ENCODE assay signal across 8 cellular contexts in the genomic region with DNA sequence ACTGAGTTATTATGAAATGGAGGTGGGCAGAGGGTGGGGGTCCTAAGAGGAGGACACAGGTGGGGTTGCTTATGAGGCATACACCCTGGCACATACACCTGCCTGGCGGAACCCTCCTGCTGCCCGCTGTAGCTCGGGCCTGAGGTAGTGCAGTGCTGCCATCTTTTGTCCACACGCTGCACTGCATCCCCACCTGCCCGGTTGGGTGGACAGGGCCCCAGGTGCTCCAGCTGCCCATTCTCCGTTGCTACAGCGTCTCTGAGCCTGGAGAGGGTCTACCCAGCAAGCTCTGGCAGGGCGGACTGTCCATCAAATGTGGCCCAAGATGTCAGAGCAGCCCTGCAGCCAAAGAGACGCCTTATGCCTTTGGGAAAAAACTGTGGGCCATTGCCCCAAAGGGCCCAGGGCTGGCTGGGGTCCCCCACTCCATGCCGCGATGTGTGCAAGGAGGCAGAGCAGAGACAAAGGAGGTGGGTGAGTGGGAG.
DNase-seq lines count a peak whose midpoint lies in the region; ATAC-seq and TF ChIP-seq lines count a peak whose summit lies in the region.

No MANE protein-coding gene starts in this region.

- H3K36me3 ChIP-seq in adrenal gland (replicated peaks in 1 of 2) (no peaks in the 10 kb centered on the region), transverse colon (no peaks in the 10 kb centered on the region)

- DNase-seq in AG09319 (ENCODE audit: extremely low read depth, low read depth) = no peak
- peak; percentile 34 for DNase-seq in NCI-H2171 (lab: John Stamatoyannopoulos, UW)
- peak; percentile 27 to 75 (median 47) for DNase-seq in adrenal gland
- DNase-seq in iris pigment epithelial cell (ENCODE audit: low read depth) = peak; percentile 7
- DNase-seq in transverse colon = peak; percentile 41
- DNase-seq in putamen (ENCODE audit: low spot score) = no peak

- no peak for TF ChIP-seq POLR2A in adrenal gland (IDR thresholded peaks at IDR 0.05)
- TF ChIP-seq POLR2A in transverse colon (IDR thresholded peaks at IDR 0.05) = no peak

- H3K9me3 ChIP-seq in adrenal gland (replicated peaks in 1 of 3) = no peaks in the 10 kb centered on the region
- no peaks in the 10 kb centered on the region for H3K9me3 ChIP-seq in transverse colon

- ATAC-seq in GM18498 (IDR thresholded peaks at IDR 0.05; ENCODE audit: unreplicated experiment) = peak; percentile 60
- ATAC-seq in GM18870 (IDR thresholded peaks at IDR 0.05; ENCODE audit: unreplicated experiment) = no peak

- 25 to 57% (median 30%) methylated on average over 2 to 11 of the region's 11 CpGs for WGBS in adrenal gland, 4 donors
- WGBS in transverse colon (ENCODE audit: low coverage in 1 of 2), 2 donors = 28 to 30% methylated on average over 3 to 11 of the region's 11 CpGs

- TF ChIP-seq EP300 in transverse colon (IDR thresholded peaks at IDR 0.05; ENCODE audit: low read depth) = no peak

- no peak overlapping the region for H3K4me3 ChIP-seq in adrenal gland
- H3K4me3 ChIP-seq in transverse colon = no peak overlapping the region

- TF ChIP-seq CTCF in AG09319 (IDR thresholded peaks at IDR 0.05; ENCODE audit: low read depth, low read length) (peak; percentile 41), adrenal gland (IDR thresholded peaks at IDR 0.05) (peak; percentile 40 to 74 (median 64)), transverse colon (IDR thresholded peaks at IDR 0.05) (peak; percentile 54 to 73 (median 59))

- intact Hi-C loops in adrenal gland (cut with DNase I) (loop anchor here in 1 of 2 donors (10.0 kb wide), 1 partner anchor 187 kb away; no protein-coding TSS in a partner anchor), transverse colon (cut with DNase I; ENCODE audit: low total_unique reads) (no loop called here)

- no peaks in the 10 kb centered on the region for H3K4me1 ChIP-seq in adrenal gland (replicated peaks in 1 of 2)
- H3K4me1 ChIP-seq in transverse colon = no peaks in the 10 kb centered on the region

- H3K27ac ChIP-seq in adrenal gland = no peak overlapping the region
- no peak overlapping the region for H3K27ac ChIP-seq in transverse colon

- in situ Hi-C loops in transverse colon (cut with MboI; ENCODE audit: low pct_ligation_motif_present in 1 of 4, low pct_unique_long_range_greater_than_20kb in 1 of 4, low sequenced_read_pairs in 3 of 4) = no loop called here

- H3K27me3 ChIP-seq in adrenal gland (no peaks in the 10 kb centered on the region), transverse colon (no peaks in the 10 kb centered on the region)

Comparison
In these comparisons a context has a peak if more than half of its experiments do, and no peak if none do; other contexts are left out.
1. DNase-seq: peak in NCI-H2171 (single experiment), adrenal gland (7 of 7), iris pigment epithelial cell (single experiment) and transverse colon (single experiment); none in AG09319 (single experiment) and putamen (single experiment).
2. Peak in every context shown above with its lines, with median percentiles within 50 percentile points of each other: CTCF ChIP-seq.